Comparison of ENCODE assay signal across 8 cellular contexts in genomic region chr11:125625225-125625593, GRCh38. TPM values are rescaled to one million over a fixed set of nuclear protein-coding genes. Genes with fewer than 3 reads are reported as not detected.
DNase-seq lines count a peak whose midpoint lies in the region; ATAC-seq and TF ChIP-seq lines count a peak whose summit lies in the region.

No MANE protein-coding gene starts in this region.

- intact Hi-C loops in left ventricle myocardium superior (cut with micrococcal nuclease) = no loop called here

- no peak for TF ChIP-seq CTCF in AG09319 (IDR thresholded peaks at IDR 0.05; ENCODE audit: low read depth, low read length)

- peaks cover 34% of the 10 kb centered on the region for H3K36me3 ChIP-seq in HAP-1 (replicated peaks)
- H3K36me3 ChIP-seq in skeletal muscle tissue (ENCODE audit: control insufficient read depth in 3 of 3, insufficient read depth in 3 of 3, low read length in 3 of 3) = peaks cover 7 to 20% (median 15%) of the 10 kb centered on the region in 3 donors

- H3K27ac ChIP-seq in skeletal muscle tissue (ENCODE audit: low read depth, low read length) = peak overlapping the region; percentile 89

- POLR2A ChIA-PET in activated CD4-positive, alpha-beta memory T cell treated with anti-CD3 and anti-CD28 coated beads, Interleukin-2, amount 10 ng/mL, durations not matched to agents 7 days and 5 days (lab: Charles Lee) = interaction anchor here (1.0 to 5.8 kb wide), 16 partner anchors 8 to 278 kb away, joined by 3 to 97 read pairs (median 5); partner anchors contain the start of genes EI24, HYLS1, PUS3 and STT3A

- H3K4me3 Mint-ChIP-seq in activated CD4-positive, alpha-beta memory T cell treated with anti-CD3 and anti-CD28 coated beads, Interleukin-2, amount 10 ng/mL, durations not matched to agents 7 days and 5 days = peak overlapping the region; percentile 98

- H3K4me3 ChIP-seq in HAP-1 = peak overlapping the region; percentile 51
- peak overlapping the region; percentile 95 to 96 (median 95) for H3K4me3 ChIP-seq in skeletal muscle tissue (ENCODE audit: low read length in 3 of 3)

- H3K9me3 Mint-ChIP-seq in activated CD4-positive, alpha-beta memory T cell treated with anti-CD3 and anti-CD28 coated beads, Interleukin-2, amount 10 ng/mL, durations not matched to agents 7 days and 5 days = no peaks in the 10 kb centered on the region

- ATAC-seq in left ventricle myocardium superior (peak; percentile 66), HG03469 (IDR thresholded peaks at IDR 0.05; ENCODE audit: unreplicated experiment) (no peak)

- H3K4me1 Mint-ChIP-seq in activated CD4-positive, alpha-beta memory T cell treated with anti-CD3 and anti-CD28 coated beads, Interleukin-2, amount 10 ng/mL, durations not matched to agents 7 days and 5 days = peaks cover 36% of the 10 kb centered on the region

- H3K4me1 ChIP-seq in HAP-1 = peaks cover 15% of the 10 kb centered on the region
- H3K4me1 ChIP-seq in skeletal muscle tissue (ENCODE audit: control insufficient read depth in 3 of 3, insufficient read depth in 3 of 3, low read length in 3 of 3) = peaks cover 15 to 20% (median 17%) of the 10 kb centered on the region in 3 donors

- DNase-seq in AG09319 (ENCODE audit: extremely low read depth, low read depth) (peak; percentile 4), HAP-1 (ENCODE audit: low spot score in 2 of 2) (peak in 1 of 2 experiments; percentile 25), left ventricle myocardium superior (no peak), NCI-H748 treated with DMSO at 0.1 percent for 48 hours (lab: John Stamatoyannopoulos, UW) (no peak), NCI-H187 treated with DMSO at 0.1 percent for 48 hours (lab: John Stamatoyannopoulos, UW) (no peak)
- DNase-seq in activated CD4-positive, alpha-beta memory T cell treated with anti-CD3 and anti-CD28 coated beads, Interleukin-2, amount 10 ng/mL, durations not matched to agents 7 days and 5 days = no peak

- H3K9me3 ChIP-seq in HAP-1 = no peaks in the 10 kb centered on the region
- H3K9me3 ChIP-seq in skeletal muscle tissue (ENCODE audit: control insufficient read depth in 3 of 3, low read length in 3 of 3) = no peaks in the 10 kb centered on the region

- H3K27ac Mint-ChIP-seq in activated CD4-positive, alpha-beta memory T cell treated with anti-CD3 and anti-CD28 coated beads, Interleukin-2, amount 10 ng/mL, durations not matched to agents 7 days and 5 days = peak overlapping the region; percentile 92

- in situ Hi-C loops in HAP-1 (cut with MboI; ENCODE audit: low sequenced_read_pairs) = loop anchor here (25.0 kb wide), 1 partner anchor 587 kb away; the partner anchor contains the start of genes FAM118B and RPUSD4

- CTCF ChIA-PET in activated CD4-positive, alpha-beta memory T cell treated with anti-CD3 and anti-CD28 coated beads, Interleukin-2, amount 10 ng/mL, durations not matched to agents 7 days and 5 days (lab: Charles Lee) = interaction anchor here (1.0 to 1.6 kb wide), 6 partner anchors 31 to 262 kb away, joined by 3 to 8 read pairs (median 5); partner anchors contain the start of genes EI24, HYLS1 and STT3A

- H3K27me3 ChIP-seq in HAP-1 (ENCODE audit: low read depth) (no peaks in the 10 kb centered on the region), skeletal muscle tissue (ENCODE audit: control insufficient read depth in 3 of 3, insufficient read depth in 3 of 3, low read length in 3 of 3) (no peaks in the 10 kb centered on the region)

- H3K36me3 Mint-ChIP-seq in activated CD4-positive, alpha-beta memory T cell treated with anti-CD3 and anti-CD28 coated beads, Interleukin-2, amount 10 ng/mL, durations not matched to agents 7 days and 5 days (ENCODE audit: low read depth) = peaks cover 52% of the 10 kb centered on the region

- no peaks in the 10 kb centered on the region for H3K27me3 Mint-ChIP-seq in activated CD4-positive, alpha-beta memory T cell treated with anti-CD3 and anti-CD28 coated beads, Interleukin-2, amount 10 ng/mL, durations not matched to agents 7 days and 5 days

- peak overlapping the region; percentile 91 to 95 (median 94) for H3K9ac ChIP-seq in skeletal muscle tissue (ENCODE audit: low read depth in 1 of 3, low read length in 3 of 3)

RNA-seq across cellular contexts. Expression of gene CHEK1, which starts 0.2 kb away (rescaled TPM):
- total RNA-seq in activated CD4-positive, alpha-beta memory T cell treated with anti-CD3 and anti-CD28 coated beads, Interleukin-2, amount 10 ng/mL, durations not matched to agents 7 days and 5 days = 10 to 100 TPM; 79.0 to 82.6 TPM
- total RNA-seq in left ventricle myocardium superior (1.5 TPM), skeletal muscle tissue (9.4 TPM)

RNA-seq across cellular contexts. Expression of gene STT3A, which starts 32.6 kb away (rescaled TPM):
- total RNA-seq in activated CD4-positive, alpha-beta memory T cell treated with anti-CD3 and anti-CD28 coated beads, Interleukin-2, amount 10 ng/mL, durations not matched to agents 7 days and 5 days = 100 to 1,000 TPM; 123 TPM
- total RNA-seq in left ventricle myocardium superior (58.6 TPM), skeletal muscle tissue (129 TPM)

RNA-seq across cellular contexts. Expression of gene ACRV1, which starts 55.4 kb away (rescaled TPM):
- total RNA-seq in activated CD4-positive, alpha-beta memory T cell treated with anti-CD3 and anti-CD28 coated beads, Interleukin-2, amount 10 ng/mL, durations not matched to agents 7 days and 5 days = not detected
- total RNA-seq in left ventricle myocardium superior (not detected), skeletal muscle tissue (0.52 TPM)

RNA-seq across cellular contexts. Expression of gene EI24, which starts 55.9 kb away (rescaled TPM):
- 10 to 100 TPM; 31.5 to 33.2 TPM for total RNA-seq in activated CD4-positive, alpha-beta memory T cell treated with anti-CD3 and anti-CD28 coated beads, Interleukin-2, amount 10 ng/mL, durations not matched to agents 7 days and 5 days
- total RNA-seq in left ventricle myocardium superior = 63.0 TPM
- total RNA-seq in skeletal muscle tissue = 90.8 TPM
